Comparison of ENCODE assay signal across 12 cellular contexts in the genomic region with DNA sequence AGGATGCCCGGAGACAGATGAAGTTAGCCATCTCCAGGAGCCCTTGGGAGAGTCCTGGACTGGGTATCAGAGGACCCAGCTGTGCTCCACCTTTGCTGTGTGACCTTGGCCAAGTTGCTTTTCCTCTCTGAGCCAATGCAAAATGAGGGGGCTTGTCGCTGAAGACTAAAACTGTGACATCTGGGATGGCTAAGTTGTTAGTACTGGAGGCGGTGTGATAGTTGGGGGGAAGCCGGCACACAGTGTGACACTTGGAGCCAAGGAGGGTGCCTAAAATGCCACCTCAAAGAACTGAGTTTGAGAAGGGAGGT. TPM values are rescaled to one million over a fixed set of nuclear protein-coding genes. Genes with fewer than 3 reads are reported as not detected.
DNase-seq lines count a peak whose midpoint lies in the region; ATAC-seq, FAIRE-seq and TF ChIP-seq lines count a peak whose summit lies in the region.
"Had no signal": no experiment of that assay in that cellular context is flagged by ENCODE, and none has a peak within 500 bp of the region (broad histone marks: within the 10 kb centered on the region; RNA-seq: fewer than 3 reads in every experiment).

No MANE protein-coding gene starts in this region.

- no peak overlapping the region for H4K8ac ChIP-seq in H1 (ENCODE audit: extremely low read depth, insufficient read depth, low read length)

- intact Hi-C loops in left ventricle myocardium inferior (cut with micrococcal nuclease) (no loop called here), left cardiac atrium (cut with DNase I) (no loop called here), upper lobe of right lung (cut with DNase I) (no loop called here)

- H3K23me2 ChIP-seq in H1 (ENCODE audit: low read depth, low read length), result no peaks in the 10 kb centered on the region; the same call in 1 of the 2 replicates

- peak overlapping the region in 2 of 4 experiments; percentile 13 to 25; a peak in 2 of 7 replicates for H3K9ac ChIP-seq in H1 (replicated peaks in 1 of 4; ENCODE audit: extremely low read depth in 1 of 4, low read depth in 3 of 4, low read length in 3 of 4)
- peak overlapping the region; percentile 42 for H3K9ac ChIP-seq in muscle layer of colon (ENCODE audit: low read length)

- H3K4me1 ChIP-seq in left ventricle myocardium inferior, result peaks cover 52% of the 10 kb centered on the region
- H3K4me1 ChIP-seq in H1 (replicated peaks in 1 of 4; ENCODE audit: control insufficient read depth in 3 of 4, insufficient read depth in 4 of 4, low read length in 3 of 4), result peaks cover 0 to 27% (median 11%) of the 10 kb centered on the region in 4 experiments; a peak in 6 of 7 replicates
- peaks cover 17% of the 10 kb centered on the region for H3K4me1 ChIP-seq in muscle layer of colon (ENCODE audit: insufficient read depth, low read length)
- H3K4me1 ChIP-seq in upper lobe of right lung, result peaks cover 3% of the 10 kb centered on the region

- FAIRE-seq in H1 (lab: Jason Lieb, UNC), result no peak

- TF ChIP-seq RAD21 in H1 (IDR thresholded peaks at IDR 0.05 in 1 of 2, conservative IDR thresholded peaks at IDR 0.05 in 1 of 2; ENCODE audit: low read depth in 2 of 2, low read length in 2 of 2), result no peak

- H3K27ac ChIP-seq in left ventricle myocardium inferior (replicated peaks), result peak overlapping the region; percentile 93
- no peak overlapping the region for H3K27ac ChIP-seq in H1 (ENCODE audit: low read depth, low read length)
- peak overlapping the region; percentile 66 for H3K27ac ChIP-seq in muscle layer of colon (ENCODE audit: low read depth, low read length)
- no peak overlapping the region for H3K27ac ChIP-seq in upper lobe of right lung

- H2AK5ac ChIP-seq in H1 (ENCODE audit: low read depth, low read length), result no peak overlapping the region

- H3K79me1 ChIP-seq in H1 (ENCODE audit: low read depth, low read length), result no peaks in the 10 kb centered on the region

- POLR2A ChIA-PET in H1 (lab: Charles Lee; ENCODE audit: partially characterized antibody), result interaction anchor here (0.6 to 1.8 kb wide), 3 partner anchors 12 to 19 kb away, joined by 3 to 9 read pairs (median 5); no protein-coding TSS in a partner anchor

- H3K4me2 ChIP-seq in H1 (ENCODE audit: insufficient read depth in 1 of 2, low read depth in 2 of 2, low read length in 2 of 2), result peak overlapping the region; percentile 51 to 72

- WGBS in H1 (ENCODE audit: extremely low coverage in 1 of 2, insufficient coverage in 1 of 2, insufficient read length in 1 of 2, insufficient replicate concordance in 2 of 2, low coverage in 1 of 2, low lambda C conversion rate in 2 of 2, missing lambda C conversion rate in 1 of 2), 2 experiments, result 78% methylated on average over 4 of the region's 4 CpGs; no CpG with 5 or more reads in 1 of the 2 experiments

- no peak overlapping the region for H3K23ac ChIP-seq in H1 (ENCODE audit: insufficient read length)

- H3K9me3 ChIP-seq in left ventricle myocardium inferior (replicated peaks) (no peaks in the 10 kb centered on the region), H1 (ENCODE audit: insufficient read depth in 2 of 2, low read depth in 1 of 2, low read length in 1 of 2) (no peaks in the 10 kb centered on the region), muscle layer of colon (ENCODE audit: low read length) (no peaks in the 10 kb centered on the region), upper lobe of right lung (no peaks in the 10 kb centered on the region)

- H3K27me3 ChIP-seq in left ventricle myocardium inferior (ENCODE audit: low read depth), result no peaks in the 10 kb centered on the region
- no peaks in the 10 kb centered on the region; a peak in 1 of 7 replicates for H3K27me3 ChIP-seq in H1 (replicated peaks in 1 of 4; ENCODE audit: control insufficient read depth in 3 of 4, extremely low read depth in 1 of 4, insufficient read depth in 3 of 4, low read length in 3 of 4)
- H3K27me3 ChIP-seq in muscle layer of colon (ENCODE audit: control insufficient read depth in 1 of 2, insufficient read depth in 2 of 2, low read length in 2 of 2), result no peaks in the 10 kb centered on the region
- H3K27me3 ChIP-seq in upper lobe of right lung, result no peaks in the 10 kb centered on the region

- H3K4me3 ChIP-seq in left ventricle myocardium inferior, result peak overlapping the region; percentile 72
- H3K4me3 ChIP-seq in H1 (ENCODE audit: extremely low read depth in 1 of 4, insufficient read depth in 2 of 4, low read depth in 3 of 4, low read length in 4 of 4), result peak overlapping the region; percentile 17 to 56 (median 36); a peak in 6 of 8 replicates
- H3K4me3 ChIP-seq in muscle layer of colon (ENCODE audit: low read depth in 1 of 2, low read length in 2 of 2), result peak overlapping the region; percentile 51 to 57
- H3K4me3 ChIP-seq in upper lobe of right lung, result peak overlapping the region; percentile 47

- no peak overlapping the region for H3K14ac ChIP-seq in H1 (ENCODE audit: insufficient read length)

- 0 out of 2 replicates have a peak overlapping the region, but pooled peaks have one; percentile 46 for H2BK15ac ChIP-seq in H1 (ENCODE audit: low read length)

- no peak overlapping the region for H3K4ac ChIP-seq in H1 (replicated peaks; ENCODE audit: insufficient read length, low read depth, low read length)

- no peak overlapping the region for H4K5ac ChIP-seq in H1 (ENCODE audit: insufficient read length, low read depth, low read length)

- CTCF ChIA-PET in H1 (lab: Charles Lee; ENCODE audit: partially characterized antibody), result interaction anchor here (0.6 to 2.0 kb wide), 4 partner anchors 10 to 140 kb away, joined by 4 to 10 read pairs (median 6); a partner anchor contains a TSS

- ATAC-seq in left cardiac atrium, result no peak
- no peak for ATAC-seq in upper lobe of right lung
- no peak for ATAC-seq in GM21528 (IDR thresholded peaks at IDR 0.05; ENCODE audit: low FRiP score, unreplicated experiment)
- no peak for ATAC-seq in GM18909 (IDR thresholded peaks at IDR 0.05; ENCODE audit: poor library complexity, unreplicated experiment)

- no peaks in the 10 kb centered on the region for H3K79me2 ChIP-seq in H1 (ENCODE audit: control insufficient read depth in 1 of 2, insufficient read depth in 2 of 2, low read length in 2 of 2)

- H2AFZ ChIP-seq in H1 (ENCODE audit: low read length), result no peak overlapping the region

- no peak for TF ChIP-seq EP300 in H1 (IDR thresholded peaks at IDR 0.05; ENCODE audit: borderline replicate concordance in 1 of 2, low read depth in 2 of 2, low read length in 2 of 2)

- TF ChIP-seq CTCF in left ventricle myocardium inferior (IDR thresholded peaks at IDR 0.05; ENCODE audit: borderline replicate concordance), result no peak
- TF ChIP-seq CTCF in H1 (IDR thresholded peaks at IDR 0.05; ENCODE audit: control extremely low read depth in 1 of 3, insufficient read depth in 1 of 3, low read depth in 1 of 3, low read length in 3 of 3), result no peak
- TF ChIP-seq CTCF in upper lobe of right lung (IDR thresholded peaks at IDR 0.05), result no peak

- peak overlapping the region; percentile 66 for H4K91ac ChIP-seq in H1 (replicated peaks; ENCODE audit: insufficient read length, low read length)

- peak overlapping the region; percentile 28 for H3K56ac ChIP-seq in H1 (replicated peaks; ENCODE audit: insufficient read length, low read depth, low read length)

- H2BK20ac ChIP-seq in H1 (ENCODE audit: low read length), result no peak overlapping the region

- no peak overlapping the region for H2BK12ac ChIP-seq in H1 (ENCODE audit: low read depth, low read length)

- H2BK120ac ChIP-seq in H1 (replicated peaks; ENCODE audit: low read depth, low read length), result no peak overlapping the region

- DNase-seq in left ventricle myocardium inferior (no peak), left cardiac atrium (no peak), H1 (ENCODE audit: low read depth in 1 of 2, low spot score in 2 of 2) (no peak), upper lobe of right lung (no peak), DMS 273 treated with DMSO at 0.1 percent for 48 hours (lab: John Stamatoyannopoulos, UW) (no peak)
- DNase-seq: activated B cell treated with CpG ODN at 0.5 μM for 24 hours; activated naive CD4-positive, alpha-beta T cell treated with anti-CD3 and anti-CD28 coated beads for 36 hours; erythroblast; stimulated activated CD4-positive, alpha-beta T cell treated with anti-CD3 and anti-CD28 coated beads, Interleukin-4, amount 100 ng/mL, for 4 hours had no signal

- H3K18ac ChIP-seq in H1 (ENCODE audit: extremely low read depth, low read length), result no peak overlapping the region

- 0 out of 2 replicates have a peak overlapping the region, but pooled peaks have one; percentile 4 for H2BK5ac ChIP-seq in H1 (ENCODE audit: low read depth, low read length)

- H3K36me3 ChIP-seq in left ventricle myocardium inferior (peaks cover 5% of the 10 kb centered on the region), H1 (ENCODE audit: control insufficient read depth in 2 of 4, insufficient read depth in 4 of 4, low read length in 3 of 4) (no peaks in the 10 kb centered on the region), muscle layer of colon (ENCODE audit: insufficient read depth, low read length) (no peaks in the 10 kb centered on the region), upper lobe of right lung (no peaks in the 10 kb centered on the region)

- no peak for TF ChIP-seq POLR2A in H1 (IDR thresholded peaks at IDR 0.05; ENCODE audit: control extremely low read depth in 1 of 2, low read depth in 2 of 2, low read length in 2 of 2)

- no peaks in the 10 kb centered on the region for H4K20me1 ChIP-seq in H1 (replicated peaks in 1 of 2; ENCODE audit: control insufficient read depth in 1 of 2, insufficient read depth in 2 of 2, low read length in 2 of 2)

RNA-seq across cellular contexts. Expression of a gene that starts 0.5 kb away (rescaled TPM):
- total RNA-seq in left ventricle myocardium inferior (20.7 TPM), left cardiac atrium (10 to 100 TPM; 13.3 to 26.4 TPM), upper lobe of right lung (4.5 TPM)
- total RNA-seq in H1 (2021; fragmentation: NEBNext Ultra II Directional; extraction: Animal tissue kit (Norgen Biotek cat#: 25700)), result 6.0 and 6.4 TPM in 2 replicates
- polyA plus RNA-seq in H1 (2011; rRNA removed), result 5.4 and 9.1 TPM in 2 replicates
- 5.6 TPM for polyA plus RNA-seq in H1 (2011; cell fraction: cytosol; rRNA removed)
- polyA plus RNA-seq in H1 (2011; cell fraction: nucleus; rRNA removed), result 14.0 TPM
- polyA plus RNA-seq in H1 (2012, experiment 1 of 2), result 3.6 to 6.3 TPM (median 5.3 TPM) in 4 replicates
- polyA plus RNA-seq in H1 (2012, experiment 2 of 2), result 5.1 TPM
- 3.9 TPM for polyA plus RNA-seq in H1 (2013, experiment 1 of 2)
- polyA plus RNA-seq in H1 (2013, experiment 2 of 2), result 4.0 TPM
- polyA minus RNA-seq in H1 (2011; rRNA and poly(A)+ RNA removed), result 2.5 and 2.9 TPM in 2 replicates
- polyA minus RNA-seq in H1 (2011; cell fraction: cytosol; rRNA and poly(A)+ RNA removed), result 3.7 TPM
- polyA minus RNA-seq in H1 (2011; cell fraction: nucleus; rRNA and poly(A)+ RNA removed), result 6.2 TPM

RNA-seq across cellular contexts. Expression of a gene that starts 15.9 kb away (rescaled TPM):
- total RNA-seq in left ventricle myocardium inferior (51.5 TPM), left cardiac atrium (100 to 1,000 TPM; 118 to 145 TPM), upper lobe of right lung (89.0 TPM)
- total RNA-seq in H1 (2021; fragmentation: NEBNext Ultra II Directional; extraction: Animal tissue kit (Norgen Biotek cat#: 25700)), result 21.8 and 22.7 TPM in 2 replicates
- 40.0 and 57.2 TPM in 2 replicates for polyA plus RNA-seq in H1 (2011; rRNA removed)
- polyA plus RNA-seq in H1 (2011; cell fraction: cytosol; rRNA removed), result 33.4 TPM
- polyA plus RNA-seq in H1 (2011; cell fraction: nucleus; rRNA removed), result 32.8 TPM
- 9.6 to 22.1 TPM (median 16.4 TPM) in 4 replicates for polyA plus RNA-seq in H1 (2012, experiment 1 of 2)
- 28.2 TPM for polyA plus RNA-seq in H1 (2012, experiment 2 of 2)
- polyA plus RNA-seq in H1 (2013, experiment 1 of 2), result 50.7 TPM
- 50.7 TPM for polyA plus RNA-seq in H1 (2013, experiment 2 of 2)
- 5.5 and 5.7 TPM in 2 replicates for polyA minus RNA-seq in H1 (2011; rRNA and poly(A)+ RNA removed)
- polyA minus RNA-seq in H1 (2011; cell fraction: cytosol; rRNA and poly(A)+ RNA removed), result 10.1 TPM
- polyA minus RNA-seq in H1 (2011; cell fraction: nucleus; rRNA and poly(A)+ RNA removed), result 13.7 TPM

RNA-seq across cellular contexts. Expression of a gene that starts 17.1 kb away (rescaled TPM):
- not detected for total RNA-seq in left ventricle myocardium inferior
- total RNA-seq in left cardiac atrium, result not detected
- total RNA-seq in H1 (2021; fragmentation: NEBNext Ultra II Directional; extraction: Animal tissue kit (Norgen Biotek cat#: 25700)), result 25.9 and 26.8 TPM in 2 replicates
- 18.1 and 19.3 TPM in 2 replicates for polyA plus RNA-seq in H1 (2011; rRNA removed)
- 19.3 TPM for polyA plus RNA-seq in H1 (2011; cell fraction: cytosol; rRNA removed)
- polyA plus RNA-seq in H1 (2011; cell fraction: nucleus; rRNA removed), result 42.9 TPM
- polyA plus RNA-seq in H1 (2012, experiment 1 of 2), result 18.5 to 22.5 TPM (median 22.0 TPM) in 4 replicates
- polyA plus RNA-seq in H1 (2012, experiment 2 of 2), result 20.1 TPM
- polyA plus RNA-seq in H1 (2013, experiment 1 of 2), result 40.7 TPM
- polyA plus RNA-seq in H1 (2013, experiment 2 of 2), result 41.4 TPM
- 10.6 and 14.8 TPM in 2 replicates for polyA minus RNA-seq in H1 (2011; rRNA and poly(A)+ RNA removed)
- 9.8 TPM for polyA minus RNA-seq in H1 (2011; cell fraction: cytosol; rRNA and poly(A)+ RNA removed)
- 12.2 TPM for polyA minus RNA-seq in H1 (2011; cell fraction: nucleus; rRNA and poly(A)+ RNA removed)
- 6.9 TPM for total RNA-seq in upper lobe of right lung
- total RNA-seq: activated B cell treated with CpG ODN at 0.5 μM for 24 hours; activated naive CD4-positive, alpha-beta T cell treated with anti-CD3 and anti-CD28 coated beads for 36 hours had no signal

RNA-seq across cellular contexts. Expression of a gene that starts 36.7 kb away (rescaled TPM):
- total RNA-seq in left ventricle myocardium inferior (19.2 TPM), left cardiac atrium (10 to 100 TPM; 20.2 to 24.4 TPM), upper lobe of right lung (37.9 TPM)
- total RNA-seq in H1 (2021; fragmentation: NEBNext Ultra II Directional; extraction: Animal tissue kit (Norgen Biotek cat#: 25700)), result 18.0 and 18.4 TPM in 2 replicates
- polyA plus RNA-seq in H1 (2011; rRNA removed), result 19.4 and 19.9 TPM in 2 replicates
- 20.5 TPM for polyA plus RNA-seq in H1 (2011; cell fraction: cytosol; rRNA removed)
- 15.8 TPM for polyA plus RNA-seq in H1 (2011; cell fraction: nucleus; rRNA removed)
- polyA plus RNA-seq in H1 (2012, experiment 1 of 2), result 18.2 to 19.9 TPM (median 18.8 TPM) in 4 replicates
- 20.9 TPM for polyA plus RNA-seq in H1 (2012, experiment 2 of 2)
- 13.1 TPM for polyA plus RNA-seq in H1 (2013, experiment 1 of 2)
- polyA plus RNA-seq in H1 (2013, experiment 2 of 2), result 12.9 TPM
- 21.1 and 25.8 TPM in 2 replicates for polyA minus RNA-seq in H1 (2011; rRNA and poly(A)+ RNA removed)
- 10.2 TPM for polyA minus RNA-seq in H1 (2011; cell fraction: cytosol; rRNA and poly(A)+ RNA removed)
- polyA minus RNA-seq in H1 (2011; cell fraction: nucleus; rRNA and poly(A)+ RNA removed), result 6.7 TPM

RNA-seq across cellular contexts. Expression of a gene that starts 42.1 kb away (rescaled TPM):
- 245 TPM for total RNA-seq in left ventricle myocardium inferior
- total RNA-seq in left cardiac atrium, result 100 to 1,000 TPM; 142 to 150 TPM
- 20.8 and 26.5 TPM in 2 replicates for total RNA-seq in H1 (2021; fragmentation: NEBNext Ultra II Directional; extraction: Animal tissue kit (Norgen Biotek cat#: 25700))
- polyA plus RNA-seq in H1 (2011; rRNA removed), result 12.3 and 27.6 TPM in 2 replicates
- 9.2 TPM for polyA plus RNA-seq in H1 (2011; cell fraction: cytosol; rRNA removed)
- 31.0 TPM for polyA plus RNA-seq in H1 (2011; cell fraction: nucleus; rRNA removed)
- polyA plus RNA-seq in H1 (2012, experiment 1 of 2), result 6.7 to 15.9 TPM (median 13.8 TPM) in 4 replicates
- polyA plus RNA-seq in H1 (2012, experiment 2 of 2), result 8.5 TPM
- 17.8 TPM for polyA plus RNA-seq in H1 (2013, experiment 1 of 2)
- 16.7 TPM for polyA plus RNA-seq in H1 (2013, experiment 2 of 2)
- polyA minus RNA-seq in H1 (2011; rRNA and poly(A)+ RNA removed), result 4.6 and 9.1 TPM in 2 replicates
- polyA minus RNA-seq in H1 (2011; cell fraction: cytosol; rRNA and poly(A)+ RNA removed), result 13.0 TPM
- 10.4 TPM for polyA minus RNA-seq in H1 (2011; cell fraction: nucleus; rRNA and poly(A)+ RNA removed)
- 71.6 TPM for total RNA-seq in upper lobe of right lung

Comparison
In these comparisons a context has a peak if more than half of its experiments do, and no peak if none do; other contexts are left out.
1. H3K27ac ChIP-seq: peak in left ventricle myocardium inferior (single experiment) and muscle layer of colon (single experiment); none in H1 (single experiment) and upper lobe of right lung (single experiment).
2. Peak in every context shown above with its lines, with median percentiles within 50 percentile points of each other: H3K4me3 ChIP-seq.